Comparison of ENCODE assay signal across 28 cellular contexts in the genomic region with DNA sequence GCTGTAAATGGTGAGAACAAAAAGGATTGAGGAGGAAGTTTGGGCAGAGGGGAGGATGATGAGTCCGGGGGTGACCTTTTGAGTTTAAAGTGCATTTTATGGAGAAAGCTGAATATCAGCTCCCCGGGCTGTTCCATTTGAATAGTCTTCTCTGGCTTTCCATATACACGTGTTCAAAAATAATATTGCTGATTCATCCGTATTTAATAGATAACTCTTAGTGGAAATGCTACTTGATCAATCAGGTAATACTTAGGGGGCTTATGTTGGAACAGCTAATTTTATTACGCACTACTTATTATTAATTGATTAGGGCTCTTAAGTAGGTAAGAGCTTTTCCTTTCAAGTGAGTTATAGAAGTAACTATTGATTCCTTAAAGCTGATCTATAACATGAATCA.
"Had no signal": no experiment of that assay in that cellular context is flagged by ENCODE, and none has a peak within 500 bp of the region (broad histone marks: within the 10 kb centered on the region; RNA-seq: fewer than 3 reads in every experiment).

No MANE protein-coding gene starts in this region.

- H3K4me2 ChIP-seq: neural progenitor cell, smooth muscle cell had no signal

- H3K4me3 ChIP-seq: neural progenitor cell, ovary, psoas muscle, skin epidermis, smooth muscle cell, spleen, suprapubic skin, testis, tibial artery, transverse colon, upper lobe of right lung, uterus had no signal

- H3K79me2 ChIP-seq: parathyroid adenoma had no signal

- DNase-seq: natural killer cell; occipital lobe; ovary; posterior cingulate gyrus; psoas muscle; right cardiac atrium; spleen; stimulated activated CD4-positive, alpha-beta T cell treated with anti-CD3 and anti-CD28 coated beads, Interleukin-12 subunit alpha, Interleukin-12 subunit beta, amount 100 ng/mL, for 4 hours; stimulated activated CD4-positive, alpha-beta T cell treated with anti-CD3 and anti-CD28 coated beads, Interleukin-1b, Interleukin-23, amount 100 ng/mL, for 48 hours; stimulated activated CD4-positive, alpha-beta T cell treated with anti-CD3 and anti-CD28 coated beads, Interleukin-4, amount 100 ng/mL, for 1 hour; stimulated activated CD4-positive, alpha-beta T cell treated with anti-CD3 and anti-CD28 coated beads, Interleukin-4, amount 100 ng/mL, for 4 hours; stimulated activated CD8-positive, alpha-beta memory T cell treated with anti-CD3 and anti-CD28 coated beads, Interleukin-4, amount 100 ng/mL, for 48 hours; stimulated activated naive CD4-positive, alpha-beta T cell; stimulated activated naive CD8-positive, alpha-beta T cell treated with anti-CD3 and anti-CD28 coated beads, Interleukin-15, amount 100 ng/mL, for 72 hours; stimulated activated naive CD8-positive, alpha-beta T cell treated with anti-CD3 and anti-CD28 coated beads, Interleukin-15, Interleukin-2, amounts not matched to agents 100 U/mL and 50 U/mL, for 24 hours; substantia nigra; testis; tibial artery; transverse colon; upper lobe of right lung; uterus had no signal

- H3K9me3 ChIP-seq: ovary, psoas muscle, suprapubic skin, testis, tibial artery, transverse colon, upper lobe of right lung had no signal

- H3K4me1 ChIP-seq: neural progenitor cell, parathyroid adenoma, psoas muscle, spleen, suprapubic skin, testis, tibial artery, transverse colon, upper lobe of right lung, uterus had no signal

- H3K9ac ChIP-seq: neural progenitor cell, parathyroid adenoma had no signal

- H3K27me3 ChIP-seq: neural progenitor cell, ovary, spleen, suprapubic skin, testis, tibial artery, upper lobe of right lung, uterus had no signal

- H3K27ac ChIP-seq: neural progenitor cell, ovary, parathyroid adenoma, psoas muscle, skin epidermis, spleen, suprapubic skin, testis, tibial artery, transverse colon, upper lobe of right lung, uterus had no signal

- H2AFZ ChIP-seq: neural progenitor cell, parathyroid adenoma had no signal

- H3K36me3 ChIP-seq: neural progenitor cell, ovary, spleen, suprapubic skin, tibial artery, transverse colon, upper lobe of right lung, uterus had no signal

- ATAC-seq: natural killer cell; psoas muscle; right cardiac atrium; sciatic nerve; stimulated activated memory B cell treated with anti-CD40 and anti-IgM and Interleukin-4, amounts not matched to agents 10 μg/mL and 1 μg/mL and 100 μg/mL, for 72 hours; stimulated activated naive CD8-positive, alpha-beta T cell treated with anti-CD3 and anti-CD28 coated beads, Interleukin-15, amount 100 ng/mL, for 72 hours; stimulated activated naive CD8-positive, alpha-beta T cell treated with anti-CD3 and anti-CD28 coated beads, Interleukin-15, Interleukin-2, amounts not matched to agents 100 U/mL and 50 U/mL, for 24 hours; upper lobe of right lung had no signal
